Comparison of ENCODE assay signal across 17 cellular contexts in the genomic region with DNA sequence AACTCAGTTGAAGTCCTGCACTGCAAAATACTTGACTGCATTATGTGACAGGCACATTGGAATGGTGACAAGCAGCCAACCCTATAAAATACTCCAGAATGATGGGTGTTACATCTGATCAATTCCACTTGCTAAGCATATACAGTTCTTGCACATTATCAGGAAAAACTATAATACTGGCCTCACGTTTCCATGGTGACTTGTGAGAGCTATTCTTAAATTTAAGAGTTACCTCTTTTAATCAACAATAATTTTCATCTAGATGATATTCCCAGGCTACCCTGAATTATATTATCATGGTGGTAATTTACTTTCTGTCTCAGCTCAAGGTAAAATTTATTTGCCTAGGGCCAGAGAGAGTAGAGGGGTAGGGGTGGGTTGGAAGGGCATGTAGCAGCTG.
DNase-seq lines count a peak whose midpoint lies in the region; ATAC-seq, FAIRE-seq and TF ChIP-seq lines count a peak whose summit lies in the region.
"Had no signal": no experiment of that assay in that cellular context is flagged by ENCODE, and none has a peak within 500 bp of the region (broad histone marks: within the 10 kb centered on the region; RNA-seq: fewer than 3 reads in every experiment).

No MANE protein-coding gene starts in this region.

- FAIRE-seq in GM18507 (lab: Jason Lieb, UNC), result peak; percentile 41
- FAIRE-seq: G401.6, GM12891, GM19239, H1, HepG2 had no signal

- H3K27ac Mint-ChIP-seq in activated naive CD8-positive, alpha-beta T cell, result peak overlapping the region; percentile 34
- no peak overlapping the region for H3K27ac Mint-ChIP-seq in activated naive CD8-positive, alpha-beta T cell treated with anti-CD3 and anti-CD28 coated beads for 36 hours
- H3K27ac Mint-ChIP-seq in brain, result peak overlapping the region in 3 of 5 experiments; percentile 51 to 92 (median 87)
- H3K27ac Mint-ChIP-seq in stimulated activated effector memory CD8-positive, alpha-beta T cell treated with anti-CD3 and anti-CD28 coated beads, Interleukin-12 subunit alpha, Interleukin-12 subunit beta, amount 100 ng/mL, for 72 hours, result peak overlapping the region; percentile 37

- DNase-seq in activated naive CD8-positive, alpha-beta T cell treated with anti-CD3 and anti-CD28 coated beads for 36 hours, result no peak
- DNase-seq in GM18507 (ENCODE audit: extremely low spot score, insufficient read length, low read depth) (no peak), A172 (ENCODE audit: low spot score) (no peak), GM19240 (ENCODE audit: insufficient read length, low spot score) (no peak)
- DNase-seq in stimulated activated effector memory CD8-positive, alpha-beta T cell treated with anti-CD3 and anti-CD28 coated beads, Interleukin-12 subunit alpha, Interleukin-12 subunit beta, amount 100 ng/mL, for 72 hours (ENCODE audit: low spot score in 2 of 2), result no peak
- DNase-seq: Calu3, DMS153, DMS79 treated with DMSO at 0.1 percent for 48 hours, EL had no signal

- no peak overlapping the region for H3K4me3 Mint-ChIP-seq in activated naive CD8-positive, alpha-beta T cell
- no peak overlapping the region for H3K4me3 Mint-ChIP-seq in activated naive CD8-positive, alpha-beta T cell treated with anti-CD3 and anti-CD28 coated beads for 36 hours
- no peak overlapping the region for H3K4me3 Mint-ChIP-seq in brain
- no peak overlapping the region for H3K4me3 Mint-ChIP-seq in stimulated activated effector memory CD8-positive, alpha-beta T cell treated with anti-CD3 and anti-CD28 coated beads, Interleukin-12 subunit alpha, Interleukin-12 subunit beta, amount 100 ng/mL, for 72 hours
- H3K4me3 Mint-ChIP-seq: CD14-positive monocyte had no signal

- ATAC-seq in stimulated activated effector memory CD8-positive, alpha-beta T cell treated with anti-CD3 and anti-CD28 coated beads, Interleukin-12 subunit alpha, Interleukin-12 subunit beta, amount 100 ng/mL, for 72 hours, result no peak
- ATAC-seq: HepG2 had no signal

- TF ChIP-seq CTCF in brain (conservative IDR thresholded peaks at IDR 0.05), result no peak

- peaks cover 13% of the 10 kb centered on the region for H3K9me3 Mint-ChIP-seq in activated naive CD8-positive, alpha-beta T cell (ENCODE audit: low read depth)
- peaks cover 21% of the 10 kb centered on the region for H3K9me3 Mint-ChIP-seq in activated naive CD8-positive, alpha-beta T cell treated with anti-CD3 and anti-CD28 coated beads for 36 hours
- peaks cover 13 to 48% (median 31%) of the 10 kb centered on the region in 5 experiments for H3K9me3 Mint-ChIP-seq in brain
- peaks cover 10% of the 10 kb centered on the region for H3K9me3 Mint-ChIP-seq in stimulated activated effector memory CD8-positive, alpha-beta T cell treated with anti-CD3 and anti-CD28 coated beads, Interleukin-12 subunit alpha, Interleukin-12 subunit beta, amount 100 ng/mL, for 72 hours

- H3K36me3 Mint-ChIP-seq in activated naive CD8-positive, alpha-beta T cell, result peaks cover 51% of the 10 kb centered on the region
- peaks cover 84% of the 10 kb centered on the region for H3K36me3 Mint-ChIP-seq in activated naive CD8-positive, alpha-beta T cell treated with anti-CD3 and anti-CD28 coated beads for 36 hours
- H3K36me3 Mint-ChIP-seq in brain, result peaks cover 52% of the 10 kb centered on the region
- peaks cover 88% of the 10 kb centered on the region for H3K36me3 Mint-ChIP-seq in stimulated activated effector memory CD8-positive, alpha-beta T cell treated with anti-CD3 and anti-CD28 coated beads, Interleukin-12 subunit alpha, Interleukin-12 subunit beta, amount 100 ng/mL, for 72 hours

- no peaks in the 10 kb centered on the region for H3K27me3 Mint-ChIP-seq in activated naive CD8-positive, alpha-beta T cell
- H3K27me3 Mint-ChIP-seq in activated naive CD8-positive, alpha-beta T cell treated with anti-CD3 and anti-CD28 coated beads for 36 hours, result no peaks in the 10 kb centered on the region
- H3K27me3 Mint-ChIP-seq in brain, result no peaks in the 10 kb centered on the region

- H3K4me1 Mint-ChIP-seq in activated naive CD8-positive, alpha-beta T cell (ENCODE audit: low read depth), result peaks cover 35% of the 10 kb centered on the region
- peaks cover 14% of the 10 kb centered on the region for H3K4me1 Mint-ChIP-seq in activated naive CD8-positive, alpha-beta T cell treated with anti-CD3 and anti-CD28 coated beads for 36 hours
- H3K4me1 Mint-ChIP-seq in brain, result peaks cover 20% of the 10 kb centered on the region
- peaks cover 40% of the 10 kb centered on the region for H3K4me1 Mint-ChIP-seq in stimulated activated effector memory CD8-positive, alpha-beta T cell treated with anti-CD3 and anti-CD28 coated beads, Interleukin-12 subunit alpha, Interleukin-12 subunit beta, amount 100 ng/mL, for 72 hours
- H3K4me1 Mint-ChIP-seq: CD14-positive monocyte had no signal
